11 cellular contexts compared by ENCODE assay signal in the genomic region with DNA sequence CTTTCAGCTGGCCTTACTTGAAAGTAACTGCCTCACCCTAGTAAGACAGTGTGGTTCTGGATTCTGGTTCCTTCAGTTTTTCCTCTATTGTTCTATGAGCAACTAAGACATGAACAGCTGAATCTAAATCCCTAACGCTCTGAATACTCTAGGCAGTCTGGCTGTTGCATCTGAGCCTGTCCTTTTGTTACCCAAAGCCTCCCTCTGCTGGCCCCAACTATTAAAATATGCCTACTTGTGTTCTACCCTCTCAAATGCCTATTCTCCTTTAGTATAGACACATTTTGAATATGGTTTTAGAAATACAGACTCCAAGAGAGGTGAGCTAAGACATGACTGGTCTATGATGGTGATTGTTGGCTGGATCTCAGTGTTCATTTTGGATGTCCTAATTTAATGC.
DNase-seq lines count a peak whose midpoint lies in the region; ATAC-seq, FAIRE-seq and TF ChIP-seq lines count a peak whose summit lies in the region.
"Had no signal": no experiment of that assay in that cellular context is flagged by ENCODE, and none has a peak within 500 bp of the region (broad histone marks: within the 10 kb centered on the region; RNA-seq: fewer than 3 reads in every experiment).

No MANE protein-coding gene starts in this region.

- no peak for TF ChIP-seq RAD21 in HepG2 (CRISPR knock-in tag; IDR thresholded peaks at IDR 0.05)

- no peak overlapping the region for H2BK120ac ChIP-seq in trophoblast cell (ENCODE audit: insufficient read depth, low read length, poor library complexity)

- H4K20me1 ChIP-seq in HepG2 (ENCODE audit: insufficient read depth, low read length) = no peaks in the 10 kb centered on the region

- peak; percentile 24 for TF ChIP-seq CTCF in bronchial epithelial cell (IDR thresholded peaks at IDR 0.05; ENCODE audit: insufficient read depth, low read length, severe bottlenecking)
- TF ChIP-seq CTCF in HepG2 (CRISPR knock-in tag; IDR thresholded peaks at IDR 0.05) = peak; percentile 43
- TF ChIP-seq CTCF in lower leg skin (IDR thresholded peaks at IDR 0.05) = no peak

- in situ Hi-C loops in HepG2 (cut with HindIII; ENCODE audit: extremely low pct_ligation_motif_present, low pct_unique_long_range_greater_than_20kb) = no loop called here

- H3K79me2 ChIP-seq in HepG2 (ENCODE audit: insufficient read depth, low read length) (no peaks in the 10 kb centered on the region), trophoblast cell (ENCODE audit: control insufficient read depth, insufficient read depth, low read length, poor library complexity) (no peaks in the 10 kb centered on the region)

- TF ChIP-seq EP300 in HepG2 (IDR thresholded peaks at IDR 0.05; ENCODE audit: low read depth in 2 of 2, low read length in 2 of 2) = no peak
- no peak for TF ChIP-seq EP300 in HepG2 (CRISPR knock-in tag; IDR thresholded peaks at IDR 0.05; ENCODE audit: borderline replicate concordance)

- H3K27ac ChIP-seq in HepG2 (ENCODE audit: extremely low read length, insufficient read depth, low read length) (no peak overlapping the region), trophoblast cell (ENCODE audit: low read depth, low read length) (no peak overlapping the region)

- BruUV-seq in HepG2 (replicated peaks; lab: Mats Ljungman, UMichigan) = no TSS peak

- H3K4me3 ChIP-seq in bronchial epithelial cell (ENCODE audit: low read depth, low read length) (no peak overlapping the region), HepG2 (replicated peaks in 1 of 3; ENCODE audit: insufficient read depth in 1 of 3, low read depth in 2 of 3, low read length in 3 of 3) (no peak overlapping the region), lower leg skin (ENCODE audit: low read depth, poor library complexity, severe bottlenecking) (no peak overlapping the region), trophoblast cell (ENCODE audit: low read depth, low read length) (no peak overlapping the region)

- H3K27me3 ChIP-seq in bronchial epithelial cell (ENCODE audit: control insufficient read depth, insufficient read depth, low read length) (no peaks in the 10 kb centered on the region), HepG2 (ENCODE audit: control insufficient read depth in 1 of 2, insufficient read depth in 2 of 2, low read length in 2 of 2) (no peaks in the 10 kb centered on the region), trophoblast cell (ENCODE audit: insufficient read depth, low read length) (no peaks in the 10 kb centered on the region)

- whole genome bisulfite sequencing in HepG2 (ENCODE audit: low lambda C conversion rate) = 0% methylated on average over 1 of the region's 1 CpG
- 33 to 44% methylated on average over 1 of the region's 1 CpG for WGBS in lower leg skin, 2 donors
- no CpG with 5 or more reads among the region's 1 CpG for WGBS in trophoblast cell (ENCODE audit: extremely low coverage, insufficient coverage, insufficient read length)

- DNase-seq in D341Med (ENCODE audit: low spot score) = peak; percentile 54
- DNase-seq in NCI-H2081 treated with DMSO at 0.1 percent for 48 hours (lab: John Stamatoyannopoulos, UW) = peak; percentile 15
- DNase-seq in bronchial epithelial cell (ENCODE audit: low read depth) = peak; percentile 12
- DNase-seq in HepG2 (ENCODE audit: low spot score) = peak; percentile 16
- no peak for DNase-seq in mucosa of gallbladder (ENCODE audit: low spot score)
- no peak for DNase-seq in lower leg skin (ENCODE audit: low spot score in 2 of 2)
- no peak for DNase-seq in posterior vena cava (ENCODE audit: low spot score)
- no peak for DNase-seq in trophoblast cell
- DNase-seq: DMS79, PC-3 had no signal

- no peak overlapping the region for H2BK5ac ChIP-seq in trophoblast cell (ENCODE audit: low read depth, low read length, poor library complexity)

- no peak overlapping the region for H3K18ac ChIP-seq in trophoblast cell (ENCODE audit: low read length)

- H4K91ac ChIP-seq in trophoblast cell (ENCODE audit: low read depth, low read length) = no peak overlapping the region

- FAIRE-seq in bronchial epithelial cell (lab: Jason Lieb, UNC) (no peak), HepG2 (lab: Jason Lieb, UNC) (no peak)
- FAIRE-seq: endometrium had no signal

- H3K4me2 ChIP-seq in HepG2 (ENCODE audit: low read depth, low read length) (no peak overlapping the region), trophoblast cell (ENCODE audit: low read length) (no peak overlapping the region)

- H2AFZ ChIP-seq in HepG2 (ENCODE audit: low read length) (no peak overlapping the region), trophoblast cell (ENCODE audit: insufficient read depth, low read length, poor library complexity) (no peak overlapping the region)

- H3K36me3 ChIP-seq in bronchial epithelial cell (ENCODE audit: control insufficient read depth, insufficient read depth, low read length) (no peaks in the 10 kb centered on the region), HepG2 (replicated peaks in 1 of 2; ENCODE audit: control insufficient read depth in 1 of 2, insufficient read depth in 2 of 2, low read length in 2 of 2) (no peaks in the 10 kb centered on the region), trophoblast cell (ENCODE audit: control insufficient read depth in 1 of 2, insufficient read depth in 2 of 2, low read length in 2 of 2) (no peaks in the 10 kb centered on the region)

- no peak overlapping the region for H3K14ac ChIP-seq in trophoblast cell (ENCODE audit: low read length)

- H3K23ac ChIP-seq in trophoblast cell (ENCODE audit: low read length) = no peak overlapping the region

- no peak overlapping the region for H2AK5ac ChIP-seq in trophoblast cell (ENCODE audit: low read length)

- H4K12ac ChIP-seq in trophoblast cell (ENCODE audit: low read depth, low read length) = no peak overlapping the region

- peak; percentile 65; the same call in 2 of the 3 replicates for ATAC-seq in HepG2
- ATAC-seq: PC-3 had no signal

- peaks cover 13% of the 10 kb centered on the region; the same call in 1 of the 2 replicates for H3K9me3 ChIP-seq in HepG2 (ENCODE audit: low read length)
- H3K9me3 ChIP-seq in trophoblast cell (ENCODE audit: insufficient read depth, low read depth, low read length) = no peaks in the 10 kb centered on the region

- TF ChIP-seq POLR2A in HepG2 (IDR thresholded peaks at IDR 0.05; ENCODE audit: insufficient read depth in 1 of 2, low read depth in 2 of 2, low read length in 2 of 2) = no peak
- TF ChIP-seq POLR2A in lower leg skin (IDR thresholded peaks at IDR 0.05) = no peak

- intact Hi-C loops in HepG2 (cut with micrococcal nuclease; ENCODE audit: unreplicated experiment) = loop anchor here (2.0 to 10.0 kb wide), 4 partner anchors 42 to 328 kb away; no protein-coding TSS in a partner anchor
- intact Hi-C loops in lower leg skin (cut with DNase I; ENCODE audit: low total_unique reads) = no loop called here
- intact Hi-C loops in posterior vena cava (cut with DNase I) = no loop called here

- H3K4me1 ChIP-seq in HepG2 (ENCODE audit: insufficient read depth, low read length) (no peaks in the 10 kb centered on the region), trophoblast cell (ENCODE audit: control insufficient read depth in 1 of 2, insufficient read depth in 2 of 2, low read length in 2 of 2) (no peaks in the 10 kb centered on the region)

- no peak overlapping the region for H2BK12ac ChIP-seq in trophoblast cell (ENCODE audit: low read length)

- no peak overlapping the region for H3K4ac ChIP-seq in trophoblast cell (ENCODE audit: low read depth, low read length)

- CTCF ChIA-PET in HepG2 (lab: Yijun Ruan, JAX; ENCODE audit: low intra/inter-chr PET ratio, low total read pairs) = no interaction called here

- H3K9ac ChIP-seq in HepG2 (ENCODE audit: insufficient read depth, low read depth, low read length) (no peak overlapping the region), trophoblast cell (ENCODE audit: low read length) (no peak overlapping the region)

- POLR2A ChIA-PET in HepG2 (lab: Yijun Ruan, JAX) = no interaction called here

- no peaks in the 10 kb centered on the region for H3K79me1 ChIP-seq in trophoblast cell (ENCODE audit: low read length)

- no peak overlapping the region for H4K8ac ChIP-seq in trophoblast cell (ENCODE audit: low read depth, low read length)

TF ChIP-seq in HepG2, 621 proteins besides CTCF, POLR2A, EP300 and RAD21:
- TF ChIP-seq SMC3 (IDR thresholded peaks at IDR 0.05; ENCODE audit: low read length) (peak; percentile 51; the same call in 1 of the 2 replicates), SSRP1 (CRISPR knock-in tag; IDR thresholded peaks at IDR 0.05) (no peak), RFXAP (CRISPR knock-in tag; IDR thresholded peaks at IDR 0.05; ENCODE audit: borderline replicate concordance) (no peak), STAG1 (CRISPR knock-in tag; IDR thresholded peaks at IDR 0.05) (peak; percentile 43)

Comparison
In these comparisons a context has a peak if more than half of its experiments do, and no peak if none do; other contexts are left out.
1. DNase-seq: peak in D341Med (single experiment), NCI-H2081 treated with DMSO at 0.1 percent for 48 hours (single experiment), bronchial epithelial cell (single experiment) and HepG2 (single experiment); none in mucosa of gallbladder (single experiment), lower leg skin (0 of 2), posterior vena cava (single experiment) and trophoblast cell (0 of 2).
2. CTCF ChIP-seq: peak in bronchial epithelial cell (single experiment) and HepG2 (single experiment); none in lower leg skin (0 of 3).